ENCODE assay signal across 2 cellular contexts in genomic region chr1:100557606-100557953, GRCh38.
TF ChIP-seq lines count a peak whose summit lies in the region.

No MANE protein-coding gene starts in this region.

TF ChIP-seq in HepG2, 621 proteins besides CTCF, POLR2A, EP300 and RAD21:
- TF ChIP-seq DZIP1 (CRISPR knock-in tag; IDR thresholded peaks at IDR 0.05) (no peak), HNF4A (CRISPR knock-in tag; IDR thresholded peaks at IDR 0.05) (peak; percentile 51)
TF ChIP-seq in HepG2: peak in this region for 1.

TF ChIP-seq in H1, 55 proteins besides CTCF, POLR2A, EP300 and RAD21:
- TF ChIP-seq CHD2 (IDR thresholded peaks at IDR 0.05; ENCODE audit: low read length) (no peak), SIX5 (IDR thresholded peaks at IDR 0.05; ENCODE audit: low read depth, low read length) (no peak), CHD1 (IDR thresholded peaks at IDR 0.05; ENCODE audit: low read depth, low read length) (no peak), SP1 (IDR thresholded peaks at IDR 0.05; ENCODE audit: low read depth, low read length) (no peak), E2F6 (IDR thresholded peaks at IDR 0.05) (no peak), YY1 (IDR thresholded peaks at IDR 0.05; ENCODE audit: low read depth, low read length) (no peak), ZNF274 (IDR thresholded peaks at IDR 0.05; ENCODE audit: borderline replicate concordance, extremely low read depth, low read length) (no peak), KDM5A (IDR thresholded peaks at IDR 0.05; ENCODE audit: low read length) (no peak), CBX8 (IDR thresholded peaks at IDR 0.05; ENCODE audit: borderline replicate concordance, low read depth, low read length) (no peak), SIN3A (conservative IDR thresholded peaks at IDR 0.05 in 1 of 2, IDR thresholded peaks at IDR 0.05 in 1 of 2; ENCODE audit: low read depth in 1 of 2, low read length in 2 of 2) (no peak), NRF1 (IDR thresholded peaks at IDR 0.05; ENCODE audit: low read depth, low read length) (no peak), GABPA (IDR thresholded peaks at IDR 0.05; ENCODE audit: borderline replicate concordance, insufficient read depth, low read length) (no peak), KDM1A (IDR thresholded peaks at IDR 0.05; ENCODE audit: borderline replicate concordance, low read length) (no peak), RXRA (IDR thresholded peaks at IDR 0.05; ENCODE audit: insufficient read depth, low read depth, low read length) (no peak)
- TF ChIP-seq, protein P1, sequence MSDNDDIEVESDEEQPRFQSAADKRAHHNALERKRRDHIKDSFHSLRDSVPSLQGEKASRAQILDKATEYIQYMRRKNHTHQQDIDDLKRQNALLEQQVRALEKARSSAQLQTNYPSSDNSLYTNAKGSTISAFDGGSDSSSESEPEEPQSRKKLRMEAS (IDR thresholded peaks at IDR 0.05) = no peak
- TF ChIP-seq, protein P2, sequence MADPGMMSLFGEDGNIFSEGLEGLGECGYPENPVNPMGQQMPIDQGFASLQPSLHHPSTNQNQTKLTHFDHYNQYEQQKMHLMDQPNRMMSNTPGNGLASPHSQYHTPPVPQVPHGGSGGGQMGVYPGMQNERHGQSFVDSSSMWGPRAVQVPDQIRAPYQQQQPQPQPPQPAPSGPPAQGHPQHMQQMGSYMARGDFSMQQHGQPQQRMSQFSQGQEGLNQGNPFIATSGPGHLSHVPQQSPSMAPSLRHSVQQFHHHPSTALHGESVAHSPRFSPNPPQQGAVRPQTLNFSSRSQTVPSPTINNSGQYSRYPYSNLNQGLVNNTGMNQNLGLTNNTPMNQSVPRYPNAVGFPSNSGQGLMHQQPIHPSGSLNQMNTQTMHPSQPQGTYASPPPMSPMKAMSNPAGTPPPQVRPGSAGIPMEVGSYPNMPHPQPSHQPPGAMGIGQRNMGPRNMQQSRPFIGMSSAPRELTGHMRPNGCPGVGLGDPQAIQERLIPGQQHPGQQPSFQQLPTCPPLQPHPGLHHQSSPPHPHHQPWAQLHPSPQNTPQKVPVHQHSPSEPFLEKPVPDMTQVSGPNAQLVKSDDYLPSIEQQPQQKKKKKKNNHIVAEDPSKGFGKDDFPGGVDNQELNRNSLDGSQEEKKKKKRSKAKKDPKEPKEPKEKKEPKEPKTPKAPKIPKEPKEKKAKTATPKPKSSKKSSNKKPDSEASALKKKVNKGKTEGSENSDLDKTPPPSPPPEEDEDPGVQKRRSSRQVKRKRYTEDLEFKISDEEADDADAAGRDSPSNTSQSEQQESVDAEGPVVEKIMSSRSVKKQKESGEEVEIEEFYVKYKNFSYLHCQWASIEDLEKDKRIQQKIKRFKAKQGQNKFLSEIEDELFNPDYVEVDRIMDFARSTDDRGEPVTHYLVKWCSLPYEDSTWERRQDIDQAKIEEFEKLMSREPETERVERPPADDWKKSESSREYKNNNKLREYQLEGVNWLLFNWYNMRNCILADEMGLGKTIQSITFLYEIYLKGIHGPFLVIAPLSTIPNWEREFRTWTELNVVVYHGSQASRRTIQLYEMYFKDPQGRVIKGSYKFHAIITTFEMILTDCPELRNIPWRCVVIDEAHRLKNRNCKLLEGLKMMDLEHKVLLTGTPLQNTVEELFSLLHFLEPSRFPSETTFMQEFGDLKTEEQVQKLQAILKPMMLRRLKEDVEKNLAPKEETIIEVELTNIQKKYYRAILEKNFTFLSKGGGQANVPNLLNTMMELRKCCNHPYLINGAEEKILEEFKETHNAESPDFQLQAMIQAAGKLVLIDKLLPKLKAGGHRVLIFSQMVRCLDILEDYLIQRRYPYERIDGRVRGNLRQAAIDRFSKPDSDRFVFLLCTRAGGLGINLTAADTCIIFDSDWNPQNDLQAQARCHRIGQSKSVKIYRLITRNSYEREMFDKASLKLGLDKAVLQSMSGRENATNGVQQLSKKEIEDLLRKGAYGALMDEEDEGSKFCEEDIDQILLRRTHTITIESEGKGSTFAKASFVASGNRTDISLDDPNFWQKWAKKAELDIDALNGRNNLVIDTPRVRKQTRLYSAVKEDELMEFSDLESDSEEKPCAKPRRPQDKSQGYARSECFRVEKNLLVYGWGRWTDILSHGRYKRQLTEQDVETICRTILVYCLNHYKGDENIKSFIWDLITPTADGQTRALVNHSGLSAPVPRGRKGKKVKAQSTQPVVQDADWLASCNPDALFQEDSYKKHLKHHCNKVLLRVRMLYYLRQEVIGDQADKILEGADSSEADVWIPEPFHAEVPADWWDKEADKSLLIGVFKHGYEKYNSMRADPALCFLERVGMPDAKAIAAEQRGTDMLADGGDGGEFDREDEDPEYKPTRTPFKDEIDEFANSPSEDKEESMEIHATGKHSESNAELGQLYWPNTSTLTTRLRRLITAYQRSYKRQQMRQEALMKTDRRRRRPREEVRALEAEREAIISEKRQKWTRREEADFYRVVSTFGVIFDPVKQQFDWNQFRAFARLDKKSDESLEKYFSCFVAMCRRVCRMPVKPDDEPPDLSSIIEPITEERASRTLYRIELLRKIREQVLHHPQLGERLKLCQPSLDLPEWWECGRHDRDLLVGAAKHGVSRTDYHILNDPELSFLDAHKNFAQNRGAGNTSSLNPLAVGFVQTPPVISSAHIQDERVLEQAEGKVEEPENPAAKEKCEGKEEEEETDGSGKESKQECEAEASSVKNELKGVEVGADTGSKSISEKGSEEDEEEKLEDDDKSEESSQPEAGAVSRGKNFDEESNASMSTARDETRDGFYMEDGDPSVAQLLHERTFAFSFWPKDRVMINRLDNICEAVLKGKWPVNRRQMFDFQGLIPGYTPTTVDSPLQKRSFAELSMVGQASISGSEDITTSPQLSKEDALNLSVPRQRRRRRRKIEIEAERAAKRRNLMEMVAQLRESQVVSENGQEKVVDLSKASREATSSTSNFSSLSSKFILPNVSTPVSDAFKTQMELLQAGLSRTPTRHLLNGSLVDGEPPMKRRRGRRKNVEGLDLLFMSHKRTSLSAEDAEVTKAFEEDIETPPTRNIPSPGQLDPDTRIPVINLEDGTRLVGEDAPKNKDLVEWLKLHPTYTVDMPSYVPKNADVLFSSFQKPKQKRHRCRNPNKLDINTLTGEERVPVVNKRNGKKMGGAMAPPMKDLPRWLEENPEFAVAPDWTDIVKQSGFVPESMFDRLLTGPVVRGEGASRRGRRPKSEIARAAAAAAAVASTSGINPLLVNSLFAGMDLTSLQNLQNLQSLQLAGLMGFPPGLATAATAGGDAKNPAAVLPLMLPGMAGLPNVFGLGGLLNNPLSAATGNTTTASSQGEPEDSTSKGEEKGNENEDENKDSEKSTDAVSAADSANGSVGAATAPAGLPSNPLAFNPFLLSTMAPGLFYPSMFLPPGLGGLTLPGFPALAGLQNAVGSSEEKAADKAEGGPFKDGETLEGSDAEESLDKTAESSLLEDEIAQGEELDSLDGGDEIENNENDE (IDR thresholded peaks at IDR 0.05; ENCODE audit: insufficient replicate concordance, low read length) = no peak
